19 cellular contexts compared by ENCODE assay signal in the genomic region with DNA sequence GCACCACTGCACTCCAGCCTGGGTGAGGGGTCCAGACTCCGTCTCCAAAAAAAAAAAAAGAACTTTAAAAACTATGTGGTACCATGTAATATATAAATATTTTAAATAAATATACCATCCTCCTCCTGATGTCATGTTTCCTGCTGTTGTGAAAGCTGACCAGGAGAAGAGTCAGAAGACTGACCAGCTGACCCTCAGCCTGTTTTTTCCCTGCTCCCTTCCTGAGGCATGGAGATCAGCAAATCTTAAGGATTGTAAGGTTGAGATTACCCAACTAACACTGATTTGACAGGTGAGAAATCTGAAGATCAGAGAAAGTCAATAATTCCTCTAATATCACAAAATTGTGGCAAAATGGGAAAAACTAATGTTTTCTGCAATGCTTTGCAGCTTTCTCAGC.
"Had no signal": no experiment of that assay in that cellular context is flagged by ENCODE, and none has a peak within 500 bp of the region (broad histone marks: within the 10 kb centered on the region; RNA-seq: fewer than 3 reads in every experiment).

No MANE protein-coding gene starts in this region.

- H3K9me3 Mint-ChIP-seq: dendritic cell treated with granulocyte-macrophage colony-stimulating factor and Interleukin-4, amounts not matched to agents 40 ng/mL and 50 ng/mL, for 4 days; naive B cell; nephron had no signal

- DNase-seq: erythroblast; gastrocnemius medialis; heart right ventricle; left lung; lower lobe of right lung; mesendoderm; naive B cell; posterior cingulate gyrus; sigmoid colon; stimulated activated CD4-positive, alpha-beta T cell treated with anti-CD3 and anti-CD28 coated beads, Interleukin-2, amount 100 ng/mL, for 24 hours; stimulated activated CD4-positive, alpha-beta T cell treated with anti-CD3 and anti-CD28 coated beads, Interleukin-4, amount 100 ng/mL, for 4 hours; stimulated activated naive CD4-positive, alpha-beta T cell; stomach; substantia nigra; transverse colon had no signal

- H3K9me3 ChIP-seq: gastrocnemius medialis, heart right ventricle, left lung, lower lobe of right lung, sigmoid colon, stomach, thoracic aorta, transverse colon had no signal

- H3K27ac Mint-ChIP-seq: dendritic cell treated with granulocyte-macrophage colony-stimulating factor and Interleukin-4, amounts not matched to agents 40 ng/mL and 50 ng/mL, for 4 days had no signal

- H3K4me3 Mint-ChIP-seq: dendritic cell treated with granulocyte-macrophage colony-stimulating factor and Interleukin-4, amounts not matched to agents 40 ng/mL and 50 ng/mL, for 4 days; nephron had no signal

- H3K4me3 ChIP-seq: gastrocnemius medialis, heart right ventricle, left lung, lower lobe of right lung, sigmoid colon, skin epidermis, stomach, thoracic aorta, transverse colon had no signal

- H3K27me3 ChIP-seq: gastrocnemius medialis, heart right ventricle, left lung, sigmoid colon, stomach, transverse colon had no signal

- H3K27ac ChIP-seq: heart right ventricle, left lung, lower lobe of right lung, sigmoid colon, skin epidermis, stomach, thoracic aorta, transverse colon had no signal

- H3K27me3 Mint-ChIP-seq: dendritic cell treated with granulocyte-macrophage colony-stimulating factor and Interleukin-4, amounts not matched to agents 40 ng/mL and 50 ng/mL, for 4 days; naive B cell had no signal
